1 cellular context compared by ENCODE assay signal in genomic region chr5:150779397-150780179, GRCh38.
A peak's percentile ranks its signal among the peaks of the same experiment; 100 is the strongest.
TF ChIP-seq lines count a peak whose summit lies in the region.

No MANE protein-coding gene starts in this region.

TF ChIP-seq in HepG2, 621 proteins besides CTCF, POLR2A, EP300 and RAD21 (continued from another document):
- TF ChIP-seq, protein P1, sequence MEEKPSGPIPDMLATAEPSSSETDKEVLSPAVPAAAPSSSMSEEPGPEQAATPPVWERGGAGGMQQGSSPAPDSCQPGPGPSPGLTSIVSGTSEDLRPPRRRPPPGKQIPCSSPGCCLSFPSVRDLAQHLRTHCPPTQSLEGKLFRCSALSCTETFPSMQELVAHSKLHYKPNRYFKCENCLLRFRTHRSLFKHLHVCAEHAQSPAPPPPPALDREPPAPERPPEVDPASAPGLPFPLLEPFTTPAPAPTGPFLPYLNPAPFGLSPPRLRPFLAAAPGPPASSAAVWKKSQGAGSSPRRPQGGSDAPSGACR (CRISPR knock-in tag; IDR thresholded peaks at IDR 0.05), result no peak
- no peak for TF ChIP-seq ZNF644 (CRISPR knock-in tag; IDR thresholded peaks at IDR 0.05; ENCODE audit: low read depth)
- TF ChIP-seq ZNF256 (CRISPR knock-in tag; conservative IDR thresholded peaks at IDR 0.05), result no peak
- TF ChIP-seq ELK4 (CRISPR knock-in tag; IDR thresholded peaks at IDR 0.05; ENCODE audit: borderline replicate concordance), result no peak
- TF ChIP-seq DMAP1 (CRISPR knock-in tag; IDR thresholded peaks at IDR 0.05), result no peak
- no peak for TF ChIP-seq KLF11 (CRISPR knock-in tag; IDR thresholded peaks at IDR 0.05)
- TF ChIP-seq, protein P2, sequence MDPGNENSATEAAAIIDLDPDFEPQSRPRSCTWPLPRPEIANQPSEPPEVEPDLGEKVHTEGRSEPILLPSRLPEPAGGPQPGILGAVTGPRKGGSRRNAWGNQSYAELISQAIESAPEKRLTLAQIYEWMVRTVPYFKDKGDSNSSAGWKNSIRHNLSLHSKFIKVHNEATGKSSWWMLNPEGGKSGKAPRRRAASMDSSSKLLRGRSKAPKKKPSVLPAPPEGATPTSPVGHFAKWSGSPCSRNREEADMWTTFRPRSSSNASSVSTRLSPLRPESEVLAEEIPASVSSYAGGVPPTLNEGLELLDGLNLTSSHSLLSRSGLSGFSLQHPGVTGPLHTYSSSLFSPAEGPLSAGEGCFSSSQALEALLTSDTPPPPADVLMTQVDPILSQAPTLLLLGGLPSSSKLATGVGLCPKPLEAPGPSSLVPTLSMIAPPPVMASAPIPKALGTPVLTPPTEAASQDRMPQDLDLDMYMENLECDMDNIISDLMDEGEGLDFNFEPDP (CRISPR knock-in tag; conservative IDR thresholded peaks at IDR 0.05), result 0 out of 2 replicates have a peak, but pooled peaks have one; percentile 18
- TF ChIP-seq, protein P3, sequence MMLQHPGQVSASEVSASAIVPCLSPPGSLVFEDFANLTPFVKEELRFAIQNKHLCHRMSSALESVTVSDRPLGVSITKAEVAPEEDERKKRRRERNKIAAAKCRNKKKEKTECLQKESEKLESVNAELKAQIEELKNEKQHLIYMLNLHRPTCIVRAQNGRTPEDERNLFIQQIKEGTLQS (CRISPR knock-in tag; IDR thresholded peaks at IDR 0.05), result no peak
- 0 out of 2 replicates have a peak, but pooled peaks have one; percentile 11 for TF ChIP-seq ZBTB39 (CRISPR knock-in tag; IDR thresholded peaks at IDR 0.05)
- no peak for TF ChIP-seq HOXA3 (CRISPR knock-in tag; IDR thresholded peaks at IDR 0.05)
- TF ChIP-seq ZNF331 (CRISPR knock-in tag; IDR thresholded peaks at IDR 0.05), result no peak
- no peak for TF ChIP-seq ZNF282 (IDR thresholded peaks at IDR 0.05; ENCODE audit: partially characterized antibody)
TF ChIP-seq in HepG2: peak in this region for 3.
